Comparison of ENCODE assay signal across 1 cellular context in the genomic region with DNA sequence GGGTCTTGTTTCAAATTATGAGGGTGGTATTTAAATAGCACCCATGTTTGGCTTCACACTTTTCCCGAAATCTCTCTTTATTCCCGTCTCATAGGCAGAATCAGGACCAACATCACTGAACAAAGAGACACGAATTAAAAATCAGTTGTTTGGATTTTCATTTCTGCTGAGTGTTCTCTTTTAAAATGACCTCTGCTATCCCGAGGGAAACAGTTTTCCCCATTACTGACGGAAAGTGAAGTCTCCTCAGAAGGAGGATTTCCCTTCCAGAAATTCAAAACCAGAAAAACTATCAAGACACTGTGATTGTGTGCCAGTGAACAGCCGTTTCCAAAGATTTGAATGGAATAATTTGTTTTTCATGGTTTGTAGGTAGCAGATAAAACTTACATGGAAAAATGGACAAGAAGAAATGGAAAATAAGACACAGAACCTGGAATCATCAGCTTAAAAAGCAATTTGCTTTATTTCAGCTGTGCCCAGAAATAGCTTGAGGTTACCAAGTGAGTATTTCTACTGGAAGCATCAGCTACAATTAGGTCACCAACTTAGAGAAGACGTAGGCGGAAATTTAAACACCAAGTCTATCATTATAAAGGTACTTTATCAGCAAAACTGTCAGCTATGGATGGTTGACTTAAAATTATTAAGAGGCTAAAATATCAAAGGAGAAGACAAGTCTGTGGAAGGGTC.
TF ChIP-seq lines count a peak whose summit lies in the region.

No MANE protein-coding gene starts in this region.

TF ChIP-seq in HEK293, 187 proteins besides CTCF, POLR2A, EP300 and RAD21 (continued from another document):
- TF ChIP-seq, protein P1, sequence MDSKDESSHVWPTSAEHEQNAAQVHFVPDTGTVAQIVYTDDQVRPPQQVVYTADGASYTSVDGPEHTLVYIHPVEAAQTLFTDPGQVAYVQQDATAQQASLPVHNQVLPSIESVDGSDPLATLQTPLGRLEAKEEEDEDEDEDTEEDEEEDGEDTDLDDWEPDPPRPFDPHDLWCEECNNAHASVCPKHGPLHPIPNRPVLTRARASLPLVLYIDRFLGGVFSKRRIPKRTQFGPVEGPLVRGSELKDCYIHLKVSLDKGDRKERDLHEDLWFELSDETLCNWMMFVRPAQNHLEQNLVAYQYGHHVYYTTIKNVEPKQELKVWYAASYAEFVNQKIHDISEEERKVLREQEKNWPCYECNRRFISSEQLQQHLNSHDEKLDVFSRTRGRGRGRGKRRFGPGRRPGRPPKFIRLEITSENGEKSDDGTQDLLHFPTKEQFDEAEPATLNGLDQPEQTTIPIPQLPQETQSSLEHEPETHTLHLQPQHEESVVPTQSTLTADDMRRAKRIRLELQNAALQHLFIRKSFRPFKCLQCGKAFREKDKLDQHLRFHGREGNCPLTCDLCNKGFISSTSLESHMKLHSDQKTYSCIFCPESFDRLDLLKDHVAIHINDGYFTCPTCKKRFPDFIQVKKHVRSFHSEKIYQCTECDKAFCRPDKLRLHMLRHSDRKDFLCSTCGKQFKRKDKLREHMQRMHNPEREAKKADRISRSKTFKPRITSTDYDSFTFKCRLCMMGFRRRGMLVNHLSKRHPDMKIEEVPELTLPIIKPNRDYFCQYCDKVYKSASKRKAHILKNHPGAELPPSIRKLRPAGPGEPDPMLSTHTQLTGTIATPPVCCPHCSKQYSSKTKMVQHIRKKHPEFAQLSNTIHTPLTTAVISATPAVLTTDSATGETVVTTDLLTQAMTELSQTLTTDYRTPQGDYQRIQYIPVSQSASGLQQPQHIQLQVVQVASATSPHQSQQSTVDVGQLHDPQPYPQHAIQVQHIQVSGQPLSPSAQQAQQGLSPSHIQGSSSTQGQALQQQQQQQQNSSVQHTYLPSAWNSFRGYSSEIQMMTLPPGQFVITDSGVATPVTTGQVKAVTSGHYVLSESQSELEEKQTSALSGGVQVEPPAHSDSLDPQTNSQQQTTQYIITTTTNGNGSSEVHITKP (tag by site-specific recombination; IDR thresholded peaks at IDR 0.05): no peak
- TF ChIP-seq EGR2 (tag by site-specific recombination; IDR thresholded peaks at IDR 0.05; ENCODE audit: low read depth) (peak; percentile 30; the same call in 1 of the 2 replicates), ZNF350 (tag by site-specific recombination; IDR thresholded peaks at IDR 0.05) (no peak), ZSCAN16 (tag by site-specific recombination; IDR thresholded peaks at IDR 0.05) (no peak), SP7 (tag by site-specific recombination; IDR thresholded peaks at IDR 0.05) (peak; percentile 81), ZNF544 (tag by site-specific recombination; IDR thresholded peaks at IDR 0.05) (no peak), ZSCAN23 (tag by site-specific recombination; IDR thresholded peaks at IDR 0.05) (no peak), ZNF341 (tag by site-specific recombination; IDR thresholded peaks at IDR 0.05; ENCODE audit: low read depth) (no peak)
- TF ChIP-seq, protein P2, sequence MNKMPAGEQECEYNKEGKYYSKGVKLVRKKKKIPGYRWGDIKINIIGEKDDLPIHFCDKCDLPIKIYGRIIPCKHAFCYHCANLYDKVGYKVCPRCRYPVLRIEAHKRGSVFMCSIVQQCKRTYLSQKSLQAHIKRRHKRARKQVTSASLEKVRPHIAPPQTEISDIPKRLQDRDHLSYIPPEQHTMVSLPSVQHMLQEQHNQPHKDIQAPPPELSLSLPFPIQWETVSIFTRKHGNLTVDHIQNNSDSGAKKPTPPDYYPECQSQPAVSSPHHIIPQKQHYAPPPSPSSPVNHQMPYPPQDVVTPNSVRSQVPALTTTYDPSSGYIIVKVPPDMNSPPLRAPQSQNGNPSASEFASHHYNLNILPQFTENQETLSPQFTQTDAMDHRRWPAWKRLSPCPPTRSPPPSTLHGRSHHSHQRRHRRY (tag by site-specific recombination; IDR thresholded peaks at IDR 0.05): no peak
- TF ChIP-seq, protein P3, sequence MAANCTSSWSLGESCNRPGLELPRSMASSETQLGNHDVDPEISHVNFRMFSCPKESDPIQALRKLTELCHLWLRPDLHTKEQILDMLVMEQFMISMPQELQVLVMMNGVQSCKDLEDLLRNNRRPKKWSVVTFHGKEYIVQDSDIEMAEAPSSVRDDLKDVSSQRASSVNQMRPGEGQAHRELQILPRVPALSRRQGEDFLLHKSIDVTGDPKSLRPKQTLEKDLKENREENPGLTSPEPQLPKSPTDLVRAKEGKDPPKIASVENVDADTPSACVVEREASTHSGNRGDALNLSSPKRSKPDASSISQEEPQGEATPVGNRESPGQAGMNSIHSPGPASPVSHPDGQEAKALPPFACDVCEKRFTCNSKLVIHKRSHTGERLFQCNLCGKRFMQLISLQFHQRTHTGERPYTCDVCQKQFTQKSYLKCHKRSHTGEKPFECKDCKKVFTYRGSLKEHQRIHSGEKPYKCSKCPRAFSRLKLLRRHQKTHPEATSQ (tag by site-specific recombination; IDR thresholded peaks at IDR 0.05): no peak
